32 cellular contexts compared by ENCODE assay signal in genomic region chr12:84825149-84825548, GRCh38.
A peak's percentile ranks its signal among the peaks of the same experiment; 100 is the strongest.
DNase-seq lines count a peak whose midpoint lies in the region; ATAC-seq and TF ChIP-seq lines count a peak whose summit lies in the region.
"Had no signal": no experiment of that assay in that cellular context is flagged by ENCODE, and none has a peak within 500 bp of the region (broad histone marks: within the 10 kb centered on the region; RNA-seq: fewer than 3 reads in every experiment).

No MANE protein-coding gene starts in this region.

- H3K4me1 ChIP-seq in left lung (no peaks in the 10 kb centered on the region), heart right ventricle (no peaks in the 10 kb centered on the region)
- H3K4me1 ChIP-seq: BLaER1 treated with 17β-estradiol and CSF1 and Interleukin-3, amounts not matched to agents 10 nM and 100 nM; gastrocnemius medialis; HAP-1; right lobe of liver; uterus had no signal

- 58% methylated on average over 2 of the region's 2 CpGs for WGBS in heart right ventricle, 2 donors

- DNase-seq in left lung (no peak), middle frontal gyrus (ENCODE audit: extremely low spot score, low spot score) (no peak), globus pallidus (ENCODE audit: low spot score) (no peak), endothelial cell (ENCODE audit: low spot score) (no peak), heart right ventricle (no peak)
- DNase-seq: activated CD4-positive, alpha-beta T cell treated with anti-CD3 and anti-CD28 coated beads, Interleukin-2, amount 50 U/mL, for 4 hours; activated naive CD4-positive, alpha-beta T cell treated with Interleukin-2 at 50 U/mL for 16 hours; activated T-cell treated with anti-CD3 and anti-CD28 coated beads, Interleukin-2, amount 50 U/mL, for 72 hours; dermis blood vessel endothelial cell; DMS53; gastrocnemius medialis; GF-D8; hypothalamus; immature natural killer cell; NCI-H1092 treated with DMSO at 0.1 percent for 48 hours; NCI-H2029; NCI-H526; right lobe of liver; SIG-M5; stimulated activated CD4-positive, alpha-beta T cell treated with anti-CD3 and anti-CD28 coated beads, Interleukin-4, amount 100 ng/mL, for 4 hours; uterus had no signal

- H3K4me3 ChIP-seq in left lung (no peak overlapping the region), heart right ventricle (no peak overlapping the region)
- H3K4me3 ChIP-seq: BLaER1 treated with 17β-estradiol and CSF1 and Interleukin-3, amounts not matched to agents 10 nM and 100 nM; gastrocnemius medialis; HAP-1; right lobe of liver; uterus had no signal

- H3K27ac Mint-ChIP-seq in endothelial cell (ENCODE audit: unreplicated experiment): no peak overlapping the region
- H3K27ac Mint-ChIP-seq: activated T-cell treated with anti-CD3 and anti-CD28 coated beads, Interleukin-2, amount 50 U/mL, for 72 hours; immature natural killer cell; progenitor cell of endocrine pancreas; stimulated activated memory B cell treated with anti-CD40 and anti-IgM and Interleukin-4, amounts not matched to agents 10 μg/mL and 1 μg/mL and 100 μg/mL, for 72 hours had no signal

- H3K4me3 Mint-ChIP-seq in endothelial cell (ENCODE audit: unreplicated experiment): no peak overlapping the region
- H3K4me3 Mint-ChIP-seq: activated T-cell treated with anti-CD3 and anti-CD28 coated beads, Interleukin-2, amount 50 U/mL, for 72 hours; central memory CD8-positive, alpha-beta T cell; immature natural killer cell; stimulated activated memory B cell treated with anti-CD40 and anti-IgM and Interleukin-4, amounts not matched to agents 10 μg/mL and 1 μg/mL and 100 μg/mL, for 72 hours had no signal

- ATAC-seq in GM18520 (IDR thresholded peaks at IDR 0.05; ENCODE audit: unreplicated experiment): peak; percentile 40
- ATAC-seq in GM21447 (IDR thresholded peaks at IDR 0.05; ENCODE audit: unreplicated experiment): peak; percentile 55
- ATAC-seq in HG03103 (IDR thresholded peaks at IDR 0.05; ENCODE audit: low read depth, unreplicated experiment): peak; percentile 48
- ATAC-seq in left lung: peak; percentile 56
- no peak for ATAC-seq in heart right ventricle
- ATAC-seq: activated T-cell treated with anti-CD3 and anti-CD28 coated beads, Interleukin-2, amount 50 U/mL, for 72 hours; gastrocnemius medialis; left lobe of liver; Panc1; right lobe of liver; stimulated activated memory B cell treated with anti-CD40 and anti-IgM and Interleukin-4, amounts not matched to agents 10 μg/mL and 1 μg/mL and 100 μg/mL, for 72 hours had no signal

- H3K36me3 ChIP-seq in left lung (no peaks in the 10 kb centered on the region), heart right ventricle (no peaks in the 10 kb centered on the region)
- H3K36me3 ChIP-seq: BLaER1 treated with 17β-estradiol and CSF1 and Interleukin-3, amounts not matched to agents 10 nM and 100 nM; gastrocnemius medialis; HAP-1; neutrophil; right lobe of liver; uterus had no signal

- TF ChIP-seq CTCF in left lung (IDR thresholded peaks at IDR 0.05) (no peak), endothelial cell (IDR thresholded peaks at IDR 0.05; ENCODE audit: unreplicated experiment) (no peak), heart right ventricle (IDR thresholded peaks at IDR 0.05) (no peak)

- no peaks in the 10 kb centered on the region for H3K4me1 Mint-ChIP-seq in endothelial cell (ENCODE audit: unreplicated experiment)
- H3K4me1 Mint-ChIP-seq: central memory CD8-positive, alpha-beta T cell; immature natural killer cell; stimulated activated memory B cell treated with anti-CD40 and anti-IgM and Interleukin-4, amounts not matched to agents 10 μg/mL and 1 μg/mL and 100 μg/mL, for 72 hours had no signal

- H3K9me3 Mint-ChIP-seq in endothelial cell (ENCODE audit: unreplicated experiment): no peaks in the 10 kb centered on the region
- H3K9me3 Mint-ChIP-seq: stimulated activated memory B cell treated with anti-CD40 and anti-IgM and Interleukin-4, amounts not matched to agents 10 μg/mL and 1 μg/mL and 100 μg/mL, for 72 hours had no signal

- H3K27me3 ChIP-seq in left lung: no peaks in the 10 kb centered on the region
- no peaks in the 10 kb centered on the region for H3K27me3 ChIP-seq in heart right ventricle
- H3K27me3 ChIP-seq: BLaER1 treated with 17β-estradiol and CSF1 and Interleukin-3, amounts not matched to agents 10 nM and 100 nM; gastrocnemius medialis; neutrophil; right lobe of liver; uterus had no signal

- H3K27ac ChIP-seq in left lung (no peak overlapping the region), heart right ventricle (no peak overlapping the region)
- H3K27ac ChIP-seq: BLaER1 treated with 17β-estradiol and CSF1 and Interleukin-3, amounts not matched to agents 10 nM and 100 nM; gastrocnemius medialis; neutrophil; right lobe of liver; uterus had no signal

- no peaks in the 10 kb centered on the region for H3K36me3 Mint-ChIP-seq in endothelial cell (ENCODE audit: low read depth, unreplicated experiment)
- H3K36me3 Mint-ChIP-seq: immature natural killer cell; stimulated activated memory B cell treated with anti-CD40 and anti-IgM and Interleukin-4, amounts not matched to agents 10 μg/mL and 1 μg/mL and 100 μg/mL, for 72 hours had no signal

- intact Hi-C loops in left lung (cut with DNase I) (no loop called here), heart right ventricle (cut with DNase I) (no loop called here)

- H3K27me3 Mint-ChIP-seq in endothelial cell (ENCODE audit: unreplicated experiment): no peaks in the 10 kb centered on the region
- H3K27me3 Mint-ChIP-seq: central memory CD8-positive, alpha-beta T cell; progenitor cell of endocrine pancreas; stimulated activated memory B cell treated with anti-CD40 and anti-IgM and Interleukin-4, amounts not matched to agents 10 μg/mL and 1 μg/mL and 100 μg/mL, for 72 hours had no signal

- H3K9me3 ChIP-seq in left lung: no peaks in the 10 kb centered on the region
- H3K9me3 ChIP-seq in heart right ventricle: no peaks in the 10 kb centered on the region
- H3K9me3 ChIP-seq: BLaER1 treated with 17β-estradiol and CSF1 and Interleukin-3, amounts not matched to agents 10 nM and 100 nM; gastrocnemius medialis; HAP-1; neutrophil; right lobe of liver; uterus had no signal

Comparison
In these comparisons a context has a peak if more than half of its experiments do, and no peak if none do; other contexts are left out.
1. ATAC-seq: peak in GM18520 (single experiment), GM21447 (single experiment), HG03103 (single experiment) and left lung (single experiment); none in heart right ventricle (0 of 8).